ENCODE assay signal across 1 cellular context in the genomic region with DNA sequence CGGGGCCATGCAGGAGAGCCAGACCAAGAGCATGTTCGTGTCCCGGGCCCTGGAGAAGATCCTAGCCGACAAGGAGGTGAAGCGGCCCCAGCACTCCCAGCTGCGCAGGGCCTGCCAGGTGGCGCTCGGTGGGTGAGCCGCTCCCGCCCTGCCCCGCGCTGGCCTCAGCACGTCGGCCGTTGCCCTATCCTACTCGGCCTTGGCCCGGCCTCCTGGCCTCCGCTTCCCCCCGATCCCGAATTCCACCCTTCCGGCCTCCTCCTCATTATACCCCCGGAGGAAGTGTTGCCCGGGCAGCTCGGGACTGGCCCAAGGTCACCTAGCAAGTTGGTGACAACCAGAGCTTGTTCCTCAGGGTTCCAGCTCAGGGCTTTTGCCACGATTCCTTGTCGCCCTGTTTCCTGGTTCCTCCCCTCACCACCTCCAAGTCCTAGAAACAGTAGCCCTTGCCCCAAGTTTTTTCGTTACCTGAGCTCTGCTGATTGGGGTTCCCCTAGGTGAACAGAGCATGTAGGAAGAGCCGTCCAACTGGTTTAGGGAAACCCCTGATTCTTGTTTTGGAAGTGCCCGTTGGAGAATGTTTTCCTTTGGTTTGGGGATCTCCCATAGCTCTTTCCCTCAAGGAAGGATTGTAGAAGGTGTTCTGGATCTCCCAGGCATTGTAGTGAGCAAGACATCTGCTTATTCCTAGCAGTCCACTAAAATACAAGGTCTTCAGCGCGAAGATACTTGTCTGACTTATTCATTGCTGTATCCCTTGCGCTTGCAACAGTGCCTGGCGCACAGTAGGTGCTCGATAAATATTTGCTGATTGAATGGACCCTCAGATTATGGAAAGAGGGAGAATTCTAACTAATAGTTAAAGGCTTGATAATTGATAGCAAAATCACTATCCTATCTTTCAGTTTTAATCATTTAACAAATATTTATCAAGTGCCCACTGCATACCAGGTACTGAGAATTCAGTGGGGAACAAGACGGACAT.
TF ChIP-seq lines count a peak whose summit lies in the region.

No MANE protein-coding gene starts in this region.

TF ChIP-seq in HepG2, 621 proteins besides CTCF, POLR2A, EP300 and RAD21 (continued from another document and continues in another):
- TF ChIP-seq TBX3 (IDR thresholded peaks at IDR 0.05; ENCODE audit: borderline replicate concordance) (no peak), HDAC1 (CRISPR knock-in tag; IDR thresholded peaks at IDR 0.05) (peak; percentile 37; the same call in 1 of the 2 replicates), JUND (CRISPR knock-in tag; IDR thresholded peaks at IDR 0.05) (peak; percentile 41; the same call in 1 of the 2 replicates), DNMT3B (CRISPR knock-in tag; conservative IDR thresholded peaks at IDR 0.05) (peak; percentile 70; the same call in 1 of the 2 replicates), MZF1 (CRISPR knock-in tag; IDR thresholded peaks at IDR 0.05; ENCODE audit: borderline replicate concordance) (0 out of 2 replicates have a peak, but pooled peaks have one; percentile 62), ASH2L (IDR thresholded peaks at IDR 0.05; ENCODE audit: insufficient read length, low read depth, low read length) (peak; percentile 88), ZNF607 (CRISPR knock-in tag; IDR thresholded peaks at IDR 0.05; ENCODE audit: borderline replicate concordance) (0 out of 2 replicates have a peak, but pooled peaks have one; percentile 51), MEF2D (CRISPR knock-in tag; IDR thresholded peaks at IDR 0.05) (0 out of 2 replicates have a peak, but pooled peaks have one; percentile 71), FOXK1 (CRISPR knock-in tag; IDR thresholded peaks at IDR 0.05; ENCODE audit: borderline replicate concordance, low read depth) (no peak), FIP1L1 (IDR thresholded peaks at IDR 0.05; ENCODE audit: borderline replicate concordance, insufficient read depth, low read depth, low read length) (no peak), MAZ (IDR thresholded peaks at IDR 0.05; ENCODE audit: borderline replicate concordance, low read depth, low read length) (no peak), MAZ (CRISPR knock-in tag; IDR thresholded peaks at IDR 0.05; ENCODE audit: low read depth) (peak; percentile 94), ZNF430 (CRISPR knock-in tag; IDR thresholded peaks at IDR 0.05) (no peak), EHMT2 (IDR thresholded peaks at IDR 0.05; ENCODE audit: borderline replicate concordance, low read depth, low read length) (no peak), NFIB (CRISPR knock-in tag; IDR thresholded peaks at IDR 0.05; ENCODE audit: borderline replicate concordance) (no peak), PCBP2 (optimal IDR thresholded peaks at IDR 0.05; ENCODE audit: low read depth, low read length, poor library complexity, severe bottlenecking) (no peak), ZNF891 (CRISPR knock-in tag; IDR thresholded peaks at IDR 0.05) (peak; percentile 56), ZNF577 (CRISPR knock-in tag; IDR thresholded peaks at IDR 0.05; ENCODE audit: borderline replicate concordance, low read depth) (no peak; the same call in 1 of the 2 replicates), ZNF496 (CRISPR knock-in tag; IDR thresholded peaks at IDR 0.05; ENCODE audit: insufficient replicate concordance) (no peak), ZBTB42 (CRISPR knock-in tag; IDR thresholded peaks at IDR 0.05) (no peak), KDM4B (CRISPR knock-in tag; IDR thresholded peaks at IDR 0.05) (no peak; the same call in 1 of the 2 replicates), ZNF343 (CRISPR knock-in tag; IDR thresholded peaks at IDR 0.05) (peak; percentile 68; the same call in 1 of the 2 replicates)
- TF ChIP-seq, protein P1, sequence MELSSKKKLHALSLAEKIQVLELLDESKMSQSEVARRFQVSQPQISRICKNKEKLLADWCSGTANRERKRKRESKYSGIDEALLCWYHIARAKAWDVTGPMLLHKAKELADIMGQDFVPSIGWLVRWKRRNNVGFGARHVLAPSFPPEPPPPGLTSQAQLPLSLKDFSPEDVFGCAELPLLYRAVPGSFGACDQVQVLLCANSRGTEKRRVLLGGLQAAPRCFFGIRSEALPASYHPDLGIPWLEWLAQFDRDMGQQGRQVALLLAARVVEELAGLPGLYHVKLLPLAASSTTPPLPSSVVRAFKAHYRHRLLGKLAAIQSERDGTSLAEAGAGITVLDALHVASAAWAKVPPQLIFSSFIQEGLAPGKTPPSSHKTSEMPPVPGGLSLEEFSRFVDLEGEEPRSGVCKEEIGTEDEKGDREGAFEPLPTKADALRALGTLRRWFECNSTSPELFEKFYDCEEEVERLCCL (CRISPR knock-in tag; IDR thresholded peaks at IDR 0.05; ENCODE audit: borderline replicate concordance): no peak
- TF ChIP-seq, protein P2, sequence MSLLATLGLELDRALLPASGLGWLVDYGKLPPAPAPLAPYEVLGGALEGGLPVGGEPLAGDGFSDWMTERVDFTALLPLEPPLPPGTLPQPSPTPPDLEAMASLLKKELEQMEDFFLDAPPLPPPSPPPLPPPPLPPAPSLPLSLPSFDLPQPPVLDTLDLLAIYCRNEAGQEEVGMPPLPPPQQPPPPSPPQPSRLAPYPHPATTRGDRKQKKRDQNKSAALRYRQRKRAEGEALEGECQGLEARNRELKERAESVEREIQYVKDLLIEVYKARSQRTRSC (CRISPR knock-in tag; IDR thresholded peaks at IDR 0.05; ENCODE audit: low read depth): no peak; the same call in 1 of the 2 replicates
- TF ChIP-seq, protein P3, sequence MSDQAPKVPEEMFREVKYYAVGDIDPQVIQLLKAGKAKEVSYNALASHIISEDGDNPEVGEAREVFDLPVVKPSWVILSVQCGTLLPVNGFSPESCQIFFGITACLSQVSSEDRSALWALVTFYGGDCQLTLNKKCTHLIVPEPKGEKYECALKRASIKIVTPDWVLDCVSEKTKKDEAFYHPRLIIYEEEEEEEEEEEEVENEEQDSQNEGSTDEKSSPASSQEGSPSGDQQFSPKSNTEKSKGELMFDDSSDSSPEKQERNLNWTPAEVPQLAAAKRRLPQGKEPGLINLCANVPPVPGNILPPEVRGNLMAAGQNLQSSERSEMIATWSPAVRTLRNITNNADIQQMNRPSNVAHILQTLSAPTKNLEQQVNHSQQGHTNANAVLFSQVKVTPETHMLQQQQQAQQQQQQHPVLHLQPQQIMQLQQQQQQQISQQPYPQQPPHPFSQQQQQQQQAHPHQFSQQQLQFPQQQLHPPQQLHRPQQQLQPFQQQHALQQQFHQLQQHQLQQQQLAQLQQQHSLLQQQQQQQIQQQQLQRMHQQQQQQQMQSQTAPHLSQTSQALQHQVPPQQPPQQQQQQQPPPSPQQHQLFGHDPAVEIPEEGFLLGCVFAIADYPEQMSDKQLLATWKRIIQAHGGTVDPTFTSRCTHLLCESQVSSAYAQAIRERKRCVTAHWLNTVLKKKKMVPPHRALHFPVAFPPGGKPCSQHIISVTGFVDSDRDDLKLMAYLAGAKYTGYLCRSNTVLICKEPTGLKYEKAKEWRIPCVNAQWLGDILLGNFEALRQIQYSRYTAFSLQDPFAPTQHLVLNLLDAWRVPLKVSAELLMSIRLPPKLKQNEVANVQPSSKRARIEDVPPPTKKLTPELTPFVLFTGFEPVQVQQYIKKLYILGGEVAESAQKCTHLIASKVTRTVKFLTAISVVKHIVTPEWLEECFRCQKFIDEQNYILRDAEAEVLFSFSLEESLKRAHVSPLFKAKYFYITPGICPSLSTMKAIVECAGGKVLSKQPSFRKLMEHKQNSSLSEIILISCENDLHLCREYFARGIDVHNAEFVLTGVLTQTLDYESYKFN (CRISPR knock-in tag; conservative IDR thresholded peaks at IDR 0.05): 0 out of 2 replicates have a peak, but pooled peaks have one; percentile 28
- TF ChIP-seq, protein P4, sequence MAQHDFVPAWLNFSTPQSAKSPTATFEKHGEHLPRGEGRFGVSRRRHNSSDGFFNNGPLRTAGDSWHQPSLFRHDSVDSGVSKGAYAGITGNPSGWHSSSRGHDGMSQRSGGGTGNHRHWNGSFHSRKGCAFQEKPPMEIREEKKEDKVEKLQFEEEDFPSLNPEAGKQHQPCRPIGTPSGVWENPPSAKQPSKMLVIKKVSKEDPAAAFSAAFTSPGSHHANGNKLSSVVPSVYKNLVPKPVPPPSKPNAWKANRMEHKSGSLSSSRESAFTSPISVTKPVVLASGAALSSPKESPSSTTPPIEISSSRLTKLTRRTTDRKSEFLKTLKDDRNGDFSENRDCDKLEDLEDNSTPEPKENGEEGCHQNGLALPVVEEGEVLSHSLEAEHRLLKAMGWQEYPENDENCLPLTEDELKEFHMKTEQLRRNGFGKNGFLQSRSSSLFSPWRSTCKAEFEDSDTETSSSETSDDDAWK (CRISPR knock-in tag; IDR thresholded peaks at IDR 0.05): no peak
- TF ChIP-seq, protein P5, sequence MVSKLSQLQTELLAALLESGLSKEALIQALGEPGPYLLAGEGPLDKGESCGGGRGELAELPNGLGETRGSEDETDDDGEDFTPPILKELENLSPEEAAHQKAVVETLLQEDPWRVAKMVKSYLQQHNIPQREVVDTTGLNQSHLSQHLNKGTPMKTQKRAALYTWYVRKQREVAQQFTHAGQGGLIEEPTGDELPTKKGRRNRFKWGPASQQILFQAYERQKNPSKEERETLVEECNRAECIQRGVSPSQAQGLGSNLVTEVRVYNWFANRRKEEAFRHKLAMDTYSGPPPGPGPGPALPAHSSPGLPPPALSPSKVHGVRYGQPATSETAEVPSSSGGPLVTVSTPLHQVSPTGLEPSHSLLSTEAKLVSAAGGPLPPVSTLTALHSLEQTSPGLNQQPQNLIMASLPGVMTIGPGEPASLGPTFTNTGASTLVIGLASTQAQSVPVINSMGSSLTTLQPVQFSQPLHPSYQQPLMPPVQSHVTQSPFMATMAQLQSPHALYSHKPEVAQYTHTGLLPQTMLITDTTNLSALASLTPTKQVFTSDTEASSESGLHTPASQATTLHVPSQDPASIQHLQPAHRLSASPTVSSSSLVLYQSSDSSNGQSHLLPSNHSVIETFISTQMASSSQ (IDR thresholded peaks at IDR 0.05; ENCODE audit: low read depth): peak; percentile 9; the same call in 1 of the 2 replicates
- TF ChIP-seq, protein P5 (CRISPR knock-in tag; IDR thresholded peaks at IDR 0.05; ENCODE audit: borderline replicate concordance): 0 out of 2 replicates have a peak, but pooled peaks have one; percentile 80
- TF ChIP-seq, protein P6, sequence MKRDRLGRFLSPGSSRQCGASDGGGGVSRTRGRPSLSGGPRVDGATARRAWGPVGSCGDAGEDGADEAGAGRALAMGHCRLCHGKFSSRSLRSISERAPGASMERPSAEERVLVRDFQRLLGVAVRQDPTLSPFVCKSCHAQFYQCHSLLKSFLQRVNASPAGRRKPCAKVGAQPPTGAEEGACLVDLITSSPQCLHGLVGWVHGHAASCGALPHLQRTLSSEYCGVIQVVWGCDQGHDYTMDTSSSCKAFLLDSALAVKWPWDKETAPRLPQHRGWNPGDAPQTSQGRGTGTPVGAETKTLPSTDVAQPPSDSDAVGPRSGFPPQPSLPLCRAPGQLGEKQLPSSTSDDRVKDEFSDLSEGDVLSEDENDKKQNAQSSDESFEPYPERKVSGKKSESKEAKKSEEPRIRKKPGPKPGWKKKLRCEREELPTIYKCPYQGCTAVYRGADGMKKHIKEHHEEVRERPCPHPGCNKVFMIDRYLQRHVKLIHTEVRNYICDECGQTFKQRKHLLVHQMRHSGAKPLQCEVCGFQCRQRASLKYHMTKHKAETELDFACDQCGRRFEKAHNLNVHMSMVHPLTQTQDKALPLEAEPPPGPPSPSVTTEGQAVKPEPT (CRISPR knock-in tag; IDR thresholded peaks at IDR 0.05; ENCODE audit: low read depth): peak; percentile 94; the same call in 1 of the 2 replicates
- TF ChIP-seq, protein P7, sequence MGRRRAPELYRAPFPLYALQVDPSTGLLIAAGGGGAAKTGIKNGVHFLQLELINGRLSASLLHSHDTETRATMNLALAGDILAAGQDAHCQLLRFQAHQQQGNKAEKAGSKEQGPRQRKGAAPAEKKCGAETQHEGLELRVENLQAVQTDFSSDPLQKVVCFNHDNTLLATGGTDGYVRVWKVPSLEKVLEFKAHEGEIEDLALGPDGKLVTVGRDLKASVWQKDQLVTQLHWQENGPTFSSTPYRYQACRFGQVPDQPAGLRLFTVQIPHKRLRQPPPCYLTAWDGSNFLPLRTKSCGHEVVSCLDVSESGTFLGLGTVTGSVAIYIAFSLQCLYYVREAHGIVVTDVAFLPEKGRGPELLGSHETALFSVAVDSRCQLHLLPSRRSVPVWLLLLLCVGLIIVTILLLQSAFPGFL (CRISPR knock-in tag; IDR thresholded peaks at IDR 0.05): 0 out of 2 replicates have a peak, but pooled peaks have one; percentile 47
- TF ChIP-seq, protein P8, sequence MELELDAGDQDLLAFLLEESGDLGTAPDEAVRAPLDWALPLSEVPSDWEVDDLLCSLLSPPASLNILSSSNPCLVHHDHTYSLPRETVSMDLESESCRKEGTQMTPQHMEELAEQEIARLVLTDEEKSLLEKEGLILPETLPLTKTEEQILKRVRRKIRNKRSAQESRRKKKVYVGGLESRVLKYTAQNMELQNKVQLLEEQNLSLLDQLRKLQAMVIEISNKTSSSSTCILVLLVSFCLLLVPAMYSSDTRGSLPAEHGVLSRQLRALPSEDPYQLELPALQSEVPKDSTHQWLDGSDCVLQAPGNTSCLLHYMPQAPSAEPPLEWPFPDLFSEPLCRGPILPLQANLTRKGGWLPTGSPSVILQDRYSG (CRISPR knock-in tag; IDR thresholded peaks at IDR 0.05): no peak
- TF ChIP-seq, protein P9, sequence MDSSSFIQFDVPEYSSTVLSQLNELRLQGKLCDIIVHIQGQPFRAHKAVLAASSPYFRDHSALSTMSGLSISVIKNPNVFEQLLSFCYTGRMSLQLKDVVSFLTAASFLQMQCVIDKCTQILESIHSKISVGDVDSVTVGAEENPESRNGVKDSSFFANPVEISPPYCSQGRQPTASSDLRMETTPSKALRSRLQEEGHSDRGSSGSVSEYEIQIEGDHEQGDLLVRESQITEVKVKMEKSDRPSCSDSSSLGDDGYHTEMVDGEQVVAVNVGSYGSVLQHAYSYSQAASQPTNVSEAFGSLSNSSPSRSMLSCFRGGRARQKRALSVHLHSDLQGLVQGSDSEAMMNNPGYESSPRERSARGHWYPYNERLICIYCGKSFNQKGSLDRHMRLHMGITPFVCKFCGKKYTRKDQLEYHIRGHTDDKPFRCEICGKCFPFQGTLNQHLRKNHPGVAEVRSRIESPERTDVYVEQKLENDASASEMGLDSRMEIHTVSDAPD (CRISPR knock-in tag; IDR thresholded peaks at IDR 0.05): no peak
- TF ChIP-seq, protein P10, sequence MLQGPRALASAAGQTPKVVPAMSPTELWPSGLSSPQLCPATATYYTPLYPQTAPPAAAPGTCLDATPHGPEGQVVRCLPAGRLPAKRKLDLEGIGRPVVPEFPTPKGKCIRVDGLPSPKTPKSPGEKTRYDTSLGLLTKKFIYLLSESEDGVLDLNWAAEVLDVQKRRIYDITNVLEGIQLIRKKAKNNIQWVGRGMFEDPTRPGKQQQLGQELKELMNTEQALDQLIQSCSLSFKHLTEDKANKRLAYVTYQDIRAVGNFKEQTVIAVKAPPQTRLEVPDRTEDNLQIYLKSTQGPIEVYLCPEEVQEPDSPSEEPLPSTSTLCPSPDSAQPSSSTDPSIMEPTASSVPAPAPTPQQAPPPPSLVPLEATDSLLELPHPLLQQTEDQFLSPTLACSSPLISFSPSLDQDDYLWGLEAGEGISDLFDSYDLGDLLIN (CRISPR knock-in tag; IDR thresholded peaks at IDR 0.05; ENCODE audit: borderline replicate concordance): peak; percentile 93; the same call in 1 of the 2 replicates
